In genomic region chr7:18003286-18003685, GRCh38 we compare ENCODE assay signal across 1 cellular context.
TF ChIP-seq lines count a peak whose summit lies in the region.

No MANE protein-coding gene starts in this region.

TF ChIP-seq in HEK293, 187 proteins besides CTCF, POLR2A, EP300 and RAD21 (continued from another document):
- TF ChIP-seq ZNF544 (tag by site-specific recombination; IDR thresholded peaks at IDR 0.05) (no peak), ZNF423 (tag by site-specific recombination; IDR thresholded peaks at IDR 0.05) (no peak), ZNF549 (tag by site-specific recombination; IDR thresholded peaks at IDR 0.05) (no peak), ZSCAN18 (tag by site-specific recombination; IDR thresholded peaks at IDR 0.05) (no peak), FEZF1 (tag by site-specific recombination; IDR thresholded peaks at IDR 0.05) (0 out of 2 replicates have a peak, but pooled peaks have one; percentile 23), ZNF585B (tag by site-specific recombination; IDR thresholded peaks at IDR 0.05) (no peak), INSM2 (tag by site-specific recombination; IDR thresholded peaks at IDR 0.05) (no peak), ZBTB7A (tag by site-specific recombination; IDR thresholded peaks at IDR 0.05; ENCODE audit: low read depth) (no peak), ZNF596 (tag by site-specific recombination; IDR thresholded peaks at IDR 0.05) (no peak), AEBP2 (tag by site-specific recombination; IDR thresholded peaks at IDR 0.05; ENCODE audit: borderline replicate concordance) (no peak), ZNF175 (tag by site-specific recombination; IDR thresholded peaks at IDR 0.05) (no peak), ZNF510 (tag by site-specific recombination; IDR thresholded peaks at IDR 0.05; ENCODE audit: insufficient replicate concordance) (no peak), ZNF621 (tag by site-specific recombination; IDR thresholded peaks at IDR 0.05) (no peak), ZNF530 (tag by site-specific recombination; IDR thresholded peaks at IDR 0.05; ENCODE audit: low read depth) (no peak), ZNF148 (tag by site-specific recombination; IDR thresholded peaks at IDR 0.05; ENCODE audit: borderline replicate concordance) (no peak), ZNF394 (tag by site-specific recombination; IDR thresholded peaks at IDR 0.05; ENCODE audit: borderline replicate concordance) (no peak), ZSCAN4 (tag by site-specific recombination; IDR thresholded peaks at IDR 0.05) (no peak), ZNF449 (tag by site-specific recombination; IDR thresholded peaks at IDR 0.05) (no peak), PRDM4 (tag by site-specific recombination; IDR thresholded peaks at IDR 0.05) (no peak), ZNF341 (tag by site-specific recombination; IDR thresholded peaks at IDR 0.05; ENCODE audit: low read depth) (no peak), ZBTB1 (tag by site-specific recombination; IDR thresholded peaks at IDR 0.05) (no peak), ZNF10 (tag by site-specific recombination; IDR thresholded peaks at IDR 0.05) (no peak), ZNF169 (tag by site-specific recombination; IDR thresholded peaks at IDR 0.05) (no peak), OSR2 (tag by site-specific recombination; IDR thresholded peaks at IDR 0.05) (peak; percentile 72)
